ENCODE assay signal across 1 cellular context in genomic region chr5:74766887-74767578, GRCh38.
TF ChIP-seq lines count a peak whose summit lies in the region.

Gene GFM2 (minus strand): TSS chr5:74767117. CDS start chr5:74763742, 3,375 bp downstream.
Gene NSA2 (plus strand): TSS chr5:74767249. CDS start chr5:74767361, 112 bp downstream.

TF ChIP-seq in GM12878, 131 proteins besides CTCF, POLR2A, EP300 and RAD21 (continued from another document):
- TF ChIP-seq, protein P1, sequence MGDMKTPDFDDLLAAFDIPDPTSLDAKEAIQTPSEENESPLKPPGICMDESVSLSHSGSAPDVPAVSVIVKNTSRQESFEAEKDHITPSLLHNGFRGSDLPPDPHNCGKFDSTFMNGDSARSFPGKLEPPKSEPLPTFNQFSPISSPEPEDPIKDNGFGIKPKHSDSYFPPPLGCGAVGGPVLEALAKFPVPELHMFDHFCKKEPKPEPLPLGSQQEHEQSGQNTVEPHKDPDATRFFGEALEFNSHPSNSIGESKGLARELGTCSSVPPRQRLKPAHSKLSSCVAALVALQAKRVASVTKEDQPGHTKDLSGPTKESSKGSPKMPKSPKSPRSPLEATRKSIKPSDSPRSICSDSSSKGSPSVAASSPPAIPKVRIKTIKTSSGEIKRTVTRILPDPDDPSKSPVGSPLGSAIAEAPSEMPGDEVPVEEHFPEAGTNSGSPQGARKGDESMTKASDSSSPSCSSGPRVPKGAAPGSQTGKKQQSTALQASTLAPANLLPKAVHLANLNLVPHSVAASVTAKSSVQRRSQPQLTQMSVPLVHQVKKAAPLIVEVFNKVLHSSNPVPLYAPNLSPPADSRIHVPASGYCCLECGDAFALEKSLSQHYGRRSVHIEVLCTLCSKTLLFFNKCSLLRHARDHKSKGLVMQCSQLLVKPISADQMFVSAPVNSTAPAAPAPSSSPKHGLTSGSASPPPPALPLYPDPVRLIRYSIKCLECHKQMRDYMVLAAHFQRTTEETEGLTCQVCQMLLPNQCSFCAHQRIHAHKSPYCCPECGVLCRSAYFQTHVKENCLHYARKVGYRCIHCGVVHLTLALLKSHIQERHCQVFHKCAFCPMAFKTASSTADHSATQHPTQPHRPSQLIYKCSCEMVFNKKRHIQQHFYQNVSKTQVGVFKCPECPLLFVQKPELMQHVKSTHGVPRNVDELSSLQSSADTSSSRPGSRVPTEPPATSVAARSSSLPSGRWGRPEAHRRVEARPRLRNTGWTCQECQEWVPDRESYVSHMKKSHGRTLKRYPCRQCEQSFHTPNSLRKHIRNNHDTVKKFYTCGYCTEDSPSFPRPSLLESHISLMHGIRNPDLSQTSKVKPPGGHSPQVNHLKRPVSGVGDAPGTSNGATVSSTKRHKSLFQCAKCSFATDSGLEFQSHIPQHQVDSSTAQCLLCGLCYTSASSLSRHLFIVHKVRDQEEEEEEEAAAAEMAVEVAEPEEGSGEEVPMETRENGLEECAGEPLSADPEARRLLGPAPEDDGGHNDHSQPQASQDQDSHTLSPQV (IDR thresholded peaks at IDR 0.05): no peak
- TF ChIP-seq JUNB (IDR thresholded peaks at IDR 0.05) (peak; percentile 27; the same call in 1 of the 2 replicates), HSF1 (IDR thresholded peaks at IDR 0.05; ENCODE audit: low read depth, low read length) (peak; percentile 74; the same call in 1 of the 2 replicates), HDAC6 (IDR thresholded peaks at IDR 0.05; ENCODE audit: unreplicated experiment) (no peak), MEF2B (IDR thresholded peaks at IDR 0.05; ENCODE audit: partially characterized antibody, poor library complexity, severe bottlenecking) (peak; percentile 39), RB1 (IDR thresholded peaks at IDR 0.05; ENCODE audit: borderline replicate concordance) (peak; percentile 73; the same call in 1 of the 2 replicates), TBL1XR1 (IDR thresholded peaks at IDR 0.05; ENCODE audit: low read depth, low read length) (no peak; the same call in 1 of the 2 replicates), YY1 (IDR thresholded peaks at IDR 0.05; ENCODE audit: low read depth, low read length) (peak; percentile 87), SP1 (IDR thresholded peaks at IDR 0.05; ENCODE audit: low read depth, low read length) (peak; percentile 92), SRF (IDR thresholded peaks at IDR 0.05; ENCODE audit: low read depth in 2 of 2, low read length in 2 of 2) (peak; percentile 42 to 92; a peak in 3 of 4 replicates), CBX3 (IDR thresholded peaks at IDR 0.05; ENCODE audit: borderline replicate concordance, low read depth) (no peak), USF2 (IDR thresholded peaks at IDR 0.05; ENCODE audit: borderline replicate concordance, low read depth, low read length) (no peak), HDAC2 (IDR thresholded peaks at IDR 0.05) (no peak), ZSCAN29 (IDR thresholded peaks at IDR 0.05) (0 out of 2 replicates have a peak, but pooled peaks have one; percentile 35), POLR2AphosphoS2 (IDR thresholded peaks at IDR 0.05; ENCODE audit: low read depth, low read length) (peak; percentile 86; the same call in 1 of the 2 replicates), RAD51 (IDR thresholded peaks at IDR 0.05) (no peak), JUND (IDR thresholded peaks at IDR 0.05; ENCODE audit: low read depth, low read length) (no peak)
- TF ChIP-seq, protein P2, sequence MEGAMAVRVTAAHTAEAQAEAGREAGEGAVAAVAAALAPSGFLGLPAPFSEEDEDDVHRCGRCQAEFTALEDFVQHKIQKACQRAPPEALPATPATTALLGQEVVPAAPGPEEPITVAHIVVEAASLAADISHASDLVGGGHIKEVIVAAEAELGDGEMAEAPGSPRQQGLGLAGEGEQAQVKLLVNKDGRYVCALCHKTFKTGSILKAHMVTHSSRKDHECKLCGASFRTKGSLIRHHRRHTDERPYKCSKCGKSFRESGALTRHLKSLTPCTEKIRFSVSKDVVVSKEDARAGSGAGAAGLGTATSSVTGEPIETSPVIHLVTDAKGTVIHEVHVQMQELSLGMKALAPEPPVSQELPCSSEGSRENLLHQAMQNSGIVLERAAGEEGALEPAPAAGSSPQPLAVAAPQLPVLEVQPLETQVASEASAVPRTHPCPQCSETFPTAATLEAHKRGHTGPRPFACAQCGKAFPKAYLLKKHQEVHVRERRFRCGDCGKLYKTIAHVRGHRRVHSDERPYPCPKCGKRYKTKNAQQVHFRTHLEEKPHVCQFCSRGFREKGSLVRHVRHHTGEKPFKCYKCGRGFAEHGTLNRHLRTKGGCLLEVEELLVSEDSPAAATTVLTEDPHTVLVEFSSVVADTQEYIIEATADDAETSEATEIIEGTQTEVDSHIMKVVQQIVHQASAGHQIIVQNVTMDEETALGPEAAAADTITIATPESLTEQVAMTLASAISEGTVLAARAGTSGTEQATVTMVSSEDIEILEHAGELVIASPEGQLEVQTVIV (IDR thresholded peaks at IDR 0.05; ENCODE audit: borderline replicate concordance, partially characterized antibody): peak; percentile 77
